In the genomic region with DNA sequence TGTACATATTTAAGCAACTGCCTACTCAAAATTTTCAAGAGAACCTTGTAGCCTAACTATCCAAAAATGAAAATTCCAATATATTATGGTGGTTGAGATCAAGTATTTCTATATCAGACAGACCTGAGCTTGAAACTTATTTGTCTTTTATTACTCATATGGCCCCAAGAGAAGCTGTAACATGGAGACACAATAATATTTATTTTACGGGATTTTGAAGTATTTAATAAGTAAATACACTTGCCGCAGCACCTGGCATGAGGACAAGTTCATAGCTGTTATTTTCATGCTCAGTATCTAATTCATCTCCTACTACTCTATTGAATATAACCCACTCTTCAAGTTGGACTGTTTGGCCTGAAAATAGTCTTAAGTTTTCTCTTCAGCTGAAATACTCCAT, we compare ENCODE assay signal across 13 cellular contexts. TPM values are rescaled to one million over a fixed set of nuclear protein-coding genes. Genes with fewer than 3 reads are reported as not detected.
DNase-seq lines count a peak whose midpoint lies in the region; ATAC-seq and TF ChIP-seq lines count a peak whose summit lies in the region.
"Had no signal": no experiment of that assay in that cellular context is flagged by ENCODE, and none has a peak within 500 bp of the region (broad histone marks: within the 10 kb centered on the region; RNA-seq: fewer than 3 reads in every experiment).

No MANE protein-coding gene starts in this region.

- H3K27ac ChIP-seq in PC-3 (ENCODE audit: low read length): peak overlapping the region; percentile 94
- peak overlapping the region; percentile 96 for H3K27ac ChIP-seq in epithelial cell of prostate
- peak overlapping the region; percentile 68 to 73 for H3K27ac ChIP-seq in prostate gland
- H3K27ac ChIP-seq: GM23248, WERI-Rb-1 had no signal

- H3K27me3 Mint-ChIP-seq in Calu3 (ENCODE audit: unreplicated experiment): no peaks in the 10 kb centered on the region
- no peaks in the 10 kb centered on the region for H3K27me3 Mint-ChIP-seq in activated CD4-positive, alpha-beta T cell treated with anti-CD3 and anti-CD28 coated beads, Interleukin-2, amount 10 ng/mL, durations not matched to agents 7 days and 5 days

- H3K79me2 ChIP-seq in PC-3 (ENCODE audit: low read length): peaks cover 89% of the 10 kb centered on the region

- peak overlapping the region; percentile 59 for H3K4me3 Mint-ChIP-seq in Calu3 (ENCODE audit: low read depth, unreplicated experiment)
- H3K4me3 Mint-ChIP-seq in activated CD4-positive, alpha-beta T cell treated with anti-CD3 and anti-CD28 coated beads, Interleukin-2, amount 10 ng/mL, durations not matched to agents 7 days and 5 days: no peak overlapping the region

- peaks cover 64% of the 10 kb centered on the region for H3K36me3 Mint-ChIP-seq in Calu3 (ENCODE audit: insufficient read depth, unreplicated experiment)
- no peaks in the 10 kb centered on the region for H3K36me3 Mint-ChIP-seq in activated CD4-positive, alpha-beta T cell treated with anti-CD3 and anti-CD28 coated beads, Interleukin-2, amount 10 ng/mL, durations not matched to agents 7 days and 5 days (ENCODE audit: low read depth)

- H3K9me3 ChIP-seq in PC-3 (ENCODE audit: low read length) (no peaks in the 10 kb centered on the region), prostate gland (no peaks in the 10 kb centered on the region)

- DNase-seq in Calu3: no peak
- DNase-seq in PC-3: peak; percentile 91
- DNase-seq in epithelial cell of prostate (ENCODE audit: low read depth, low spot score): no peak
- DNase-seq in prostate gland (ENCODE audit: low spot score): peak; percentile 52
- DNase-seq in effector CD8-positive, alpha-beta T cell (lab: John Stamatoyannopoulos, UW): no peak
- DNase-seq in effector CD4-positive, alpha-beta T cell: no peak
- no peak for DNase-seq in activated CD4-positive, alpha-beta T cell treated with anti-CD3 and anti-CD28 coated beads, Interleukin-2, amount 10 ng/mL, durations not matched to agents 7 days and 5 days
- DNase-seq: GM23248, MV-4-11, WERI-Rb-1 had no signal

- H3K9ac ChIP-seq in PC-3 (ENCODE audit: low read length): peak overlapping the region; percentile 86
- H3K9ac ChIP-seq: GM23248 had no signal

- POLR2A ChIA-PET in PC-3 (lab: Charles Lee; ENCODE audit: unreplicated experiment): no interaction called here
- POLR2A ChIA-PET in activated CD4-positive, alpha-beta T cell treated with anti-CD3 and anti-CD28 coated beads, Interleukin-2, amount 10 ng/mL, durations not matched to agents 7 days and 5 days (lab: Charles Lee): no interaction called here

- peak overlapping the region; percentile 89 for H3K4me2 ChIP-seq in PC-3 (ENCODE audit: low read length)

- no peaks in the 10 kb centered on the region for H3F3A ChIP-seq in PC-3 (ENCODE audit: low read length, unreplicated experiment)

- H2AFZ ChIP-seq in PC-3 (ENCODE audit: low read length): no peak overlapping the region
- H2AFZ ChIP-seq: GM23248 had no signal

- TF ChIP-seq CTCF in Calu3 (IDR thresholded peaks at IDR 0.05; ENCODE audit: unreplicated experiment) (no peak), PC-3 (conservative IDR thresholded peaks at IDR 0.05; ENCODE audit: low read depth, low read length) (no peak), prostate gland (IDR thresholded peaks at IDR 0.05) (no peak)

- H4K20me1 ChIP-seq in PC-3 (ENCODE audit: low read length): no peaks in the 10 kb centered on the region

- no peaks in the 10 kb centered on the region for H3K9me3 Mint-ChIP-seq in Calu3 (ENCODE audit: low read depth, unreplicated experiment)
- H3K9me3 Mint-ChIP-seq in activated CD4-positive, alpha-beta T cell treated with anti-CD3 and anti-CD28 coated beads, Interleukin-2, amount 10 ng/mL, durations not matched to agents 7 days and 5 days: no peaks in the 10 kb centered on the region
- H3K9me3 Mint-ChIP-seq: activated T-helper 2 cell treated with anti-CD3 and anti-CD28 coated beads, Interferon-gamma antibody, Interleukin-2, Interleukin-4, amounts not matched to agents 10 μg/mL and 5 μg/mL and 100 μg/mL, durations not matched to agents 14 hours and 24 hours and 36 hours had no signal

- H3K9me2 ChIP-seq in PC-3 (replicated peaks; ENCODE audit: low read length): no peaks in the 10 kb centered on the region

- H3K4me1 ChIP-seq in PC-3 (ENCODE audit: insufficient read depth, low read length) (peaks cover 47% of the 10 kb centered on the region), prostate gland (replicated peaks) (peaks cover 5% of the 10 kb centered on the region)

- ATAC-seq in PC-3 (peak; percentile 72), GM19395 (IDR thresholded peaks at IDR 0.05; ENCODE audit: unreplicated experiment) (no peak)

- H3K27me3 ChIP-seq in PC-3 (ENCODE audit: low read length) (no peaks in the 10 kb centered on the region), prostate gland (replicated peaks; ENCODE audit: insufficient read depth) (no peaks in the 10 kb centered on the region)

- intact Hi-C loops in Calu3 (cut with micrococcal nuclease; ENCODE audit: unreplicated experiment): no loop called here
- intact Hi-C loops in PC-3 (cut with micrococcal nuclease): loop anchor here (1.0 to 5.0 kb wide), 3 partner anchors 19 to 125 kb away; no protein-coding TSS in a partner anchor
- intact Hi-C loops in prostate gland (cut with DNase I): no loop called here

- H3K36me3 ChIP-seq in PC-3 (ENCODE audit: low read depth, low read length) (no peaks in the 10 kb centered on the region), prostate gland (no peaks in the 10 kb centered on the region)
- H3K36me3 ChIP-seq: WERI-Rb-1 had no signal

- CTCF ChIA-PET in Calu3 (lab: Charles Lee) (interaction anchor here (0.6 kb wide), 1 partner anchor 24 kb away, joined by 3 read pairs; no protein-coding TSS in a partner anchor), PC-3 (lab: Charles Lee) (interaction anchor here (0.6 kb wide), 1 partner anchor 14 kb away, joined by 9 read pairs; no protein-coding TSS in a partner anchor)
- CTCF ChIA-PET in activated CD4-positive, alpha-beta T cell treated with anti-CD3 and anti-CD28 coated beads, Interleukin-2, amount 10 ng/mL, durations not matched to agents 7 days and 5 days (lab: Charles Lee): no interaction called here

- H3K4me1 Mint-ChIP-seq in Calu3 (ENCODE audit: low read depth, unreplicated experiment): peaks cover 84% of the 10 kb centered on the region
- peaks cover 13% of the 10 kb centered on the region for H3K4me1 Mint-ChIP-seq in activated CD4-positive, alpha-beta T cell treated with anti-CD3 and anti-CD28 coated beads, Interleukin-2, amount 10 ng/mL, durations not matched to agents 7 days and 5 days

- peak overlapping the region; percentile 99 for H3K27ac Mint-ChIP-seq in Calu3 (ENCODE audit: unreplicated experiment)
- no peak overlapping the region for H3K27ac Mint-ChIP-seq in activated CD4-positive, alpha-beta T cell treated with anti-CD3 and anti-CD28 coated beads, Interleukin-2, amount 10 ng/mL, durations not matched to agents 7 days and 5 days
- H3K27ac Mint-ChIP-seq: activated T-helper 2 cell treated with anti-CD3 and anti-CD28 coated beads, Interferon-gamma antibody, Interleukin-2, Interleukin-4, amounts not matched to agents 10 μg/mL and 5 μg/mL and 100 μg/mL, durations not matched to agents 14 hours and 24 hours and 36 hours had no signal

- no TSS peak for BruUV-seq in Calu3 (replicated peaks; lab: Mats Ljungman, UMichigan)
- BruUV-seq in PC-3 (replicated peaks; lab: Mats Ljungman, UMichigan): no TSS peak

- H3K4me3 ChIP-seq in PC-3 (ENCODE audit: low read length) (peak overlapping the region; percentile 64), prostate gland (no peak overlapping the region)
- H3K4me3 ChIP-seq: GM23248 had no signal

- no peak for TF ChIP-seq POLR2A in prostate gland (IDR thresholded peaks at IDR 0.05)

- WGBS in prostate gland: 13% methylated on average over 2 of the region's 2 CpGs

RNA-seq across cellular contexts. Expression of a gene that starts 28.0 kb away (rescaled TPM):
- total RNA-seq in Calu3 (2022): 201 and 265 TPM in 2 replicates
- 53.8 and 64.7 TPM in 2 replicates for total RNA-seq in PC-3 (2014; rRNA removed)
- 10 to 100 TPM; 32.0 to 64.6 TPM for total RNA-seq in prostate gland
- 1 to 10 TPM; 1.7 to 2.5 TPM for total RNA-seq in activated CD4-positive, alpha-beta T cell treated with anti-CD3 and anti-CD28 coated beads, Interleukin-2, amount 10 ng/mL, durations not matched to agents 7 days and 5 days
- total RNA-seq: OCI-LY7 had no signal

Comparison
In these comparisons a context has a peak if more than half of its experiments do, and no peak if none do; other contexts are left out.
1. DNase-seq: peak in PC-3 (single experiment) and prostate gland (single experiment); none in Calu3 (single experiment), epithelial cell of prostate (single experiment), effector CD8-positive, alpha-beta T cell (single experiment), effector CD4-positive, alpha-beta T cell (single experiment) and activated CD4-positive, alpha-beta T cell treated with anti-CD3 and anti-CD28 coated beads, Interleukin-2, amount 10 ng/mL, durations not matched to agents 7 days and 5 days (single experiment).
2. RNA of a gene that starts 28.0 kb away (total RNA-seq): 201 to 265 TPM in Calu3, 32.0 to 64.6 TPM in prostate gland and 53.8 to 64.7 TPM in PC-3; 1.7 to 2.5 TPM in activated CD4-positive, alpha-beta T cell treated with anti-CD3 and anti-CD28 coated beads, Interleukin-2, amount 10 ng/mL, durations not matched to agents 7 days and 5 days; every median in the first group is over 4 times any median in the second.
3. Peak in every context shown above with its lines, with median percentiles within 50 percentile points of each other: H3K27ac ChIP-seq.